1 cellular context compared by ENCODE assay signal in genomic region chr7:40583653-40584424, GRCh38.
TF ChIP-seq lines count a peak whose summit lies in the region.

No MANE protein-coding gene starts in this region.

TF ChIP-seq in HepG2, 621 proteins besides CTCF, POLR2A, EP300 and RAD21 (continues in another document):
- TF ChIP-seq ZNF737 (CRISPR knock-in tag; IDR thresholded peaks at IDR 0.05; ENCODE audit: borderline replicate concordance) (no peak), SOX6 (IDR thresholded peaks at IDR 0.05) (no peak), SOX6 (CRISPR knock-in tag; IDR thresholded peaks at IDR 0.05) (peak; percentile 96), ZNF644 (CRISPR knock-in tag; IDR thresholded peaks at IDR 0.05; ENCODE audit: low read depth) (peak; percentile 96), IRF1 (CRISPR knock-in tag; IDR thresholded peaks at IDR 0.05; ENCODE audit: low read depth) (no peak), RBAK (CRISPR knock-in tag; IDR thresholded peaks at IDR 0.05) (0 out of 2 replicates have a peak, but pooled peaks have one; percentile 52), SOX13 (IDR thresholded peaks at IDR 0.05) (peak; percentile 83; the same call in 1 of the 2 replicates), SOX13 (CRISPR knock-in tag; conservative IDR thresholded peaks at IDR 0.05 in 1 of 2, IDR thresholded peaks at IDR 0.05 in 1 of 2) (peak in 1 of 2 experiments; percentile 97; a peak in 2 of 4 replicates), EHMT2 (IDR thresholded peaks at IDR 0.05; ENCODE audit: borderline replicate concordance, low read depth, low read length) (0 out of 2 replicates have a peak, but pooled peaks have one; percentile 47), BCL6 (CRISPR knock-in tag; IDR thresholded peaks at IDR 0.05) (peak; percentile 47; the same call in 1 of the 2 replicates), ZNF326 (CRISPR knock-in tag; IDR thresholded peaks at IDR 0.05; ENCODE audit: borderline replicate concordance) (no peak), TFDP1 (CRISPR knock-in tag; IDR thresholded peaks at IDR 0.05; ENCODE audit: borderline replicate concordance) (peak; percentile 62; the same call in 1 of the 2 replicates), RARA (CRISPR knock-in tag; IDR thresholded peaks at IDR 0.05) (peak; percentile 11; the same call in 1 of the 2 replicates), KLF16 (CRISPR knock-in tag; IDR thresholded peaks at IDR 0.05) (no peak), ZNF207 (IDR thresholded peaks at IDR 0.05; ENCODE audit: borderline replicate concordance) (no peak), ELF3 (CRISPR knock-in tag; IDR thresholded peaks at IDR 0.05) (0 out of 2 replicates have a peak, but pooled peaks have one; percentile 50), TFAP4 (IDR thresholded peaks at IDR 0.05; ENCODE audit: borderline replicate concordance, low read depth) (peak; percentile 86), HHEX (CRISPR knock-in tag; IDR thresholded peaks at IDR 0.05) (no peak), RBM39 (IDR thresholded peaks at IDR 0.05; ENCODE audit: low read depth, low read length, poor library complexity, severe bottlenecking) (no peak), RXRB (CRISPR knock-in tag; IDR thresholded peaks at IDR 0.05; ENCODE audit: borderline replicate concordance) (peak; percentile 29; the same call in 1 of the 2 replicates), ZNF331 (CRISPR knock-in tag; IDR thresholded peaks at IDR 0.05) (peak; percentile 75; the same call in 1 of the 2 replicates), LCORL (IDR thresholded peaks at IDR 0.05) (0 out of 2 replicates have a peak, but pooled peaks have one; percentile 20), LCORL (CRISPR knock-in tag; IDR thresholded peaks at IDR 0.05) (no peak), FOXO1 (CRISPR knock-in tag; IDR thresholded peaks at IDR 0.05) (peak; percentile 62; the same call in 1 of the 2 replicates), HNF4A (CRISPR knock-in tag; IDR thresholded peaks at IDR 0.05) (peak; percentile 45), FOSL2 (CRISPR knock-in tag; IDR thresholded peaks at IDR 0.05) (peak; percentile 49; the same call in 1 of the 2 replicates), PHF20 (CRISPR knock-in tag; IDR thresholded peaks at IDR 0.05) (no peak), ATRX (CRISPR knock-in tag; IDR thresholded peaks at IDR 0.05; ENCODE audit: borderline replicate concordance) (no peak), ZNF614 (CRISPR knock-in tag; IDR thresholded peaks at IDR 0.05; ENCODE audit: borderline replicate concordance) (peak; percentile 39; the same call in 1 of the 2 replicates), ERF (CRISPR knock-in tag; IDR thresholded peaks at IDR 0.05) (0 out of 2 replicates have a peak, but pooled peaks have one; percentile 24), ZNF709 (CRISPR knock-in tag; IDR thresholded peaks at IDR 0.05) (no peak), CEBPG (CRISPR knock-in tag; IDR thresholded peaks at IDR 0.05) (peak; percentile 97), NR2F6 (IDR thresholded peaks at IDR 0.05) (no peak), NR2F6 (CRISPR knock-in tag; IDR thresholded peaks at IDR 0.05) (peak; percentile 48; the same call in 1 of the 2 replicates), ZMYM2 (CRISPR knock-in tag; IDR thresholded peaks at IDR 0.05) (0 out of 2 replicates have a peak, but pooled peaks have one; percentile 20), NR2F2 (IDR thresholded peaks at IDR 0.05; ENCODE audit: borderline replicate concordance, low read depth) (no peak), NCOA2 (CRISPR knock-in tag; IDR thresholded peaks at IDR 0.05) (0 out of 2 replicates have a peak, but pooled peaks have one; percentile 40), HDAC2 (CRISPR knock-in tag; IDR thresholded peaks at IDR 0.05) (peak; percentile 58; the same call in 1 of the 2 replicates), ZNF281 (CRISPR knock-in tag; IDR thresholded peaks at IDR 0.05; ENCODE audit: borderline replicate concordance) (peak; percentile 32; the same call in 1 of the 2 replicates), RCOR2 (CRISPR knock-in tag; IDR thresholded peaks at IDR 0.05) (peak; percentile 49; the same call in 1 of the 2 replicates), SALL1 (CRISPR knock-in tag; IDR thresholded peaks at IDR 0.05) (peak; percentile 53; the same call in 1 of the 2 replicates), RBM22 (optimal IDR thresholded peaks at IDR 0.05; ENCODE audit: low read length) (no peak), BHLHE40 (IDR thresholded peaks at IDR 0.05; ENCODE audit: low read length) (no peak), FOXA3 (CRISPR knock-in tag; IDR thresholded peaks at IDR 0.05) (peak; percentile 70), KDM1A (CRISPR knock-in tag; IDR thresholded peaks at IDR 0.05) (peak; percentile 83; the same call in 1 of the 2 replicates), ZNF317 (CRISPR knock-in tag; IDR thresholded peaks at IDR 0.05) (peak; percentile 33; the same call in 1 of the 2 replicates), ZNF891 (CRISPR knock-in tag; IDR thresholded peaks at IDR 0.05) (no peak), SAP130 (CRISPR knock-in tag; IDR thresholded peaks at IDR 0.05; ENCODE audit: low read depth) (peak; percentile 41; the same call in 1 of the 2 replicates), HMG20A (CRISPR knock-in tag; IDR thresholded peaks at IDR 0.05; ENCODE audit: borderline replicate concordance) (peak; percentile 38; the same call in 1 of the 2 replicates), SOX5 (CRISPR knock-in tag; IDR thresholded peaks at IDR 0.05; ENCODE audit: borderline replicate concordance) (peak; percentile 97), MXD4 (CRISPR knock-in tag; IDR thresholded peaks at IDR 0.05) (no peak)
- TF ChIP-seq, protein P1, sequence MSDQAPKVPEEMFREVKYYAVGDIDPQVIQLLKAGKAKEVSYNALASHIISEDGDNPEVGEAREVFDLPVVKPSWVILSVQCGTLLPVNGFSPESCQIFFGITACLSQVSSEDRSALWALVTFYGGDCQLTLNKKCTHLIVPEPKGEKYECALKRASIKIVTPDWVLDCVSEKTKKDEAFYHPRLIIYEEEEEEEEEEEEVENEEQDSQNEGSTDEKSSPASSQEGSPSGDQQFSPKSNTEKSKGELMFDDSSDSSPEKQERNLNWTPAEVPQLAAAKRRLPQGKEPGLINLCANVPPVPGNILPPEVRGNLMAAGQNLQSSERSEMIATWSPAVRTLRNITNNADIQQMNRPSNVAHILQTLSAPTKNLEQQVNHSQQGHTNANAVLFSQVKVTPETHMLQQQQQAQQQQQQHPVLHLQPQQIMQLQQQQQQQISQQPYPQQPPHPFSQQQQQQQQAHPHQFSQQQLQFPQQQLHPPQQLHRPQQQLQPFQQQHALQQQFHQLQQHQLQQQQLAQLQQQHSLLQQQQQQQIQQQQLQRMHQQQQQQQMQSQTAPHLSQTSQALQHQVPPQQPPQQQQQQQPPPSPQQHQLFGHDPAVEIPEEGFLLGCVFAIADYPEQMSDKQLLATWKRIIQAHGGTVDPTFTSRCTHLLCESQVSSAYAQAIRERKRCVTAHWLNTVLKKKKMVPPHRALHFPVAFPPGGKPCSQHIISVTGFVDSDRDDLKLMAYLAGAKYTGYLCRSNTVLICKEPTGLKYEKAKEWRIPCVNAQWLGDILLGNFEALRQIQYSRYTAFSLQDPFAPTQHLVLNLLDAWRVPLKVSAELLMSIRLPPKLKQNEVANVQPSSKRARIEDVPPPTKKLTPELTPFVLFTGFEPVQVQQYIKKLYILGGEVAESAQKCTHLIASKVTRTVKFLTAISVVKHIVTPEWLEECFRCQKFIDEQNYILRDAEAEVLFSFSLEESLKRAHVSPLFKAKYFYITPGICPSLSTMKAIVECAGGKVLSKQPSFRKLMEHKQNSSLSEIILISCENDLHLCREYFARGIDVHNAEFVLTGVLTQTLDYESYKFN (CRISPR knock-in tag; conservative IDR thresholded peaks at IDR 0.05), result peak; percentile 35
- TF ChIP-seq, protein P2, sequence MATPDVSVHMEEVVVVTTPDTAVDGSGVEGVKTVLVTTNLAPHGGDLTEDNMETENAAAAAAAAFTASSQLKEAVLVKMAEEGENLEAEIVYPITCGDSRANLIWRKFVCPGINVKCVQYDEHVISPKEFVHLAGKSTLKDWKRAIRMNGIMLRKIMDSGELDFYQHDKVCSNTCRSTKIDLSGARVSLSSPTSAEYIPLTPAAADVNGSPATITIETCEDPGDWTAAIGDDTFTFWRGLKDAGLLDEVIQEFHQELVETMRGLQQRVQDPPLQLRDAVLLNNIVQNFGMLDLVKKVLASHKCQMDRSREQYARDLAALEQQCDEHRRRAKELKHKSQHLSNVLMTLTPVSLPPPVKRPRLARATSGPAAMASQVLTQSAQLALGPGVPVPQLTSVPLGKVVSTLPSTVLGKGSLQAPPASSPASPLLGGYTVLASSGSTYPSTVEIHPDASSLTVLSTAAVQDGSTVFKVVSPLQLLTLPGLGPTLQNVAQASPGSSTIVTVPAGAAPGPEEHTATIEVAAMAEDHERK (CRISPR knock-in tag; IDR thresholded peaks at IDR 0.05; ENCODE audit: low read depth), result no peak
- TF ChIP-seq, protein P3, sequence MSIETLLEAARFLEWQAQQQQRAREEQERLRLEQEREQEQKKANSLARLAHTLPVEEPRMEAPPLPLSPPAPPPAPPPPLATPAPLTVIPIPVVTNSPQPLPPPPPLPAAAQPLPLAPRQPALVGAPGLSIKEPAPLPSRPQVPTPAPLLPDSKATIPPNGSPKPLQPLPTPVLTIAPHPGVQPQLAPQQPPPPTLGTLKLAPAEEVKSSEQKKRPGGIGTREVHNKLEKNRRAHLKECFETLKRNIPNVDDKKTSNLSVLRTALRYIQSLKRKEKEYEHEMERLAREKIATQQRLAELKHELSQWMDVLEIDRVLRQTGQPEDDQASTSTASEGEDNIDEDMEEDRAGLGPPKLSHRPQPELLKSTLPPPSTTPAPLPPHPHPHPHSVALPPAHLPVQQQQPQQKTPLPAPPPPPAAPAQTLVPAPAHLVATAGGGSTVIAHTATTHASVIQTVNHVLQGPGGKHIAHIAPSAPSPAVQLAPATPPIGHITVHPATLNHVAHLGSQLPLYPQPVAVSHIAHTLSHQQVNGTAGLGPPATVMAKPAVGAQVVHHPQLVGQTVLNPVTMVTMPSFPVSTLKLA (IDR thresholded peaks at IDR 0.05), result no peak
- TF ChIP-seq, protein P4, sequence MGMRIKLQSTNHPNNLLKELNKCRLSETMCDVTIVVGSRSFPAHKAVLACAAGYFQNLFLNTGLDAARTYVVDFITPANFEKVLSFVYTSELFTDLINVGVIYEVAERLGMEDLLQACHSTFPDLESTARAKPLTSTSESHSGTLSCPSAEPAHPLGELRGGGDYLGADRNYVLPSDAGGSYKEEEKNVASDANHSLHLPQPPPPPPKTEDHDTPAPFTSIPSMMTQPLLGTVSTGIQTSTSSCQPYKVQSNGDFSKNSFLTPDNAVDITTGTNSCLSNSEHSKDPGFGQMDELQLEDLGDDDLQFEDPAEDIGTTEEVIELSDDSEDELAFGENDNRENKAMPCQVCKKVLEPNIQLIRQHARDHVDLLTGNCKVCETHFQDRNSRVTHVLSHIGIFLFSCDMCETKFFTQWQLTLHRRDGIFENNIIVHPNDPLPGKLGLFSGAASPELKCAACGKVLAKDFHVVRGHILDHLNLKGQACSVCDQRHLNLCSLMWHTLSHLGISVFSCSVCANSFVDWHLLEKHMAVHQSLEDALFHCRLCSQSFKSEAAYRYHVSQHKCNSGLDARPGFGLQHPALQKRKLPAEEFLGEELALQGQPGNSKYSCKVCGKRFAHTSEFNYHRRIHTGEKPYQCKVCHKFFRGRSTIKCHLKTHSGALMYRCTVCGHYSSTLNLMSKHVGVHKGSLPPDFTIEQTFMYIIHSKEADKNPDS (CRISPR knock-in tag; IDR thresholded peaks at IDR 0.05), result no peak
- TF ChIP-seq, protein P5, sequence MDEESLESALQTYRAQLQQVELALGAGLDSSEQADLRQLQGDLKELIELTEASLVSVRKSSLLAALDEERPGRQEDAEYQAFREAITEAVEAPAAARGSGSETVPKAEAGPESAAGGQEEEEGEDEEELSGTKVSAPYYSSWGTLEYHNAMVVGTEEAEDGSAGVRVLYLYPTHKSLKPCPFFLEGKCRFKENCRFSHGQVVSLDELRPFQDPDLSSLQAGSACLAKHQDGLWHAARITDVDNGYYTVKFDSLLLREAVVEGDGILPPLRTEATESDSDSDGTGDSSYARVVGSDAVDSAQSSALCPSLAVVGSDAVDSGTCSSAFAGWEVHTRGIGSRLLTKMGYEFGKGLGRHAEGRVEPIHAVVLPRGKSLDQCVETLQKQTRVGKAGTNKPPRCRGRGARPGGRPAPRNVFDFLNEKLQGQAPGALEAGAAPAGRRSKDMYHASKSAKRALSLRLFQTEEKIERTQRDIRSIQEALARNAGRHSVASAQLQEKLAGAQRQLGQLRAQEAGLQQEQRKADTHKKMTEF (CRISPR knock-in tag; IDR thresholded peaks at IDR 0.05), result peak; percentile 51; the same call in 1 of the 2 replicates
